Comparison of ENCODE assay signal across 17 cellular contexts in genomic region chr9:118038713-118039112, GRCh38.
DNase-seq lines count a peak whose midpoint lies in the region; TF ChIP-seq lines count a peak whose summit lies in the region.
"Had no signal": no experiment of that assay in that cellular context is flagged by ENCODE, and none has a peak within 500 bp of the region (broad histone marks: within the 10 kb centered on the region; RNA-seq: fewer than 3 reads in every experiment).

No MANE protein-coding gene starts in this region.

- no peak for TF ChIP-seq EP300 in esophagus muscularis mucosa (IDR thresholded peaks at IDR 0.05)

- no peak for TF ChIP-seq POLR2A in esophagus muscularis mucosa (IDR thresholded peaks at IDR 0.05; ENCODE audit: low read depth)

- H3K36me3 Mint-ChIP-seq in T-helper 2 cell treated with Interferon-gamma antibody and Interleukin-4, amounts not matched to agents 5 μg/mL and 100 μg/mL, for 36 hours (ENCODE audit: low read depth) = no peaks in the 10 kb centered on the region

- H3K27ac ChIP-seq in esophagus muscularis mucosa (replicated peaks in 1 of 4) = no peak overlapping the region
- H3K27ac ChIP-seq: C4-2B, GM23248, SJSA1 had no signal

- H3K36me3 ChIP-seq in esophagus muscularis mucosa = no peaks in the 10 kb centered on the region
- H3K36me3 ChIP-seq: SJSA1 had no signal

- H3K4me1 Mint-ChIP-seq in T-helper 2 cell treated with Interferon-gamma antibody and Interleukin-4, amounts not matched to agents 5 μg/mL and 100 μg/mL, for 36 hours (ENCODE audit: low read depth) = no peaks in the 10 kb centered on the region
- H3K4me1 Mint-ChIP-seq: T-helper 17 cell had no signal

- DNase-seq in DMS53 (lab: John Stamatoyannopoulos, UW) (peak; percentile 43), DMS53 treated with DMSO at 0.1 percent for 48 hours (lab: John Stamatoyannopoulos, UW; ENCODE audit: unreplicated experiment) (peak; percentile 3), NCI-H82 treated with DMSO at 0.1 percent for 48 hours (lab: John Stamatoyannopoulos, UW; ENCODE audit: unreplicated experiment) (peak; percentile 62), epithelial cell of proximal tubule (ENCODE audit: low read depth) (no peak), esophagus muscularis mucosa (ENCODE audit: extremely low spot score) (no peak)
- no peak for DNase-seq in T-helper 2 cell treated with Interferon-gamma antibody and Interleukin-4, amounts not matched to agents 5 μg/mL and 100 μg/mL, for 36 hours (ENCODE audit: low spot score)
- DNase-seq in activated CD8-positive, alpha-beta memory T cell treated with anti-CD3 and anti-CD28 coated beads for 24 hours = no peak
- DNase-seq: AML-193, GM23248, NCI-H1092 treated with DMSO at 0.1 percent for 48 hours, NCI-H146, NCI-H2029 treated with DMSO at 0.1 percent for 48 hours, NCI-H226, NCI-H774, T-helper 17 cell had no signal

- H3K27me3 ChIP-seq in esophagus muscularis mucosa = no peaks in the 10 kb centered on the region
- H3K27me3 ChIP-seq: SJSA1 had no signal

- H3K9me3 ChIP-seq in esophagus muscularis mucosa = peaks cover 0 to 5% (median 0%) of the 10 kb centered on the region in 4 donors
- H3K9me3 ChIP-seq: SJSA1 had no signal

- H3K4me3 Mint-ChIP-seq in T-helper 2 cell treated with Interferon-gamma antibody and Interleukin-4, amounts not matched to agents 5 μg/mL and 100 μg/mL, for 36 hours = no peak overlapping the region
- H3K4me3 Mint-ChIP-seq: T-helper 17 cell had no signal

- H3K9me3 Mint-ChIP-seq in T-helper 2 cell treated with Interferon-gamma antibody and Interleukin-4, amounts not matched to agents 5 μg/mL and 100 μg/mL, for 36 hours = no peaks in the 10 kb centered on the region

- H3K27me3 Mint-ChIP-seq in T-helper 2 cell treated with Interferon-gamma antibody and Interleukin-4, amounts not matched to agents 5 μg/mL and 100 μg/mL, for 36 hours (ENCODE audit: low read depth) = no peaks in the 10 kb centered on the region

- no peaks in the 10 kb centered on the region for H3K4me1 ChIP-seq in esophagus muscularis mucosa
- H3K4me1 ChIP-seq: SJSA1 had no signal

- TF ChIP-seq CTCF in epithelial cell of proximal tubule (conservative IDR thresholded peaks at IDR 0.05; ENCODE audit: low read depth, low read length) (peak; percentile 12), esophagus muscularis mucosa (IDR thresholded peaks at IDR 0.05) (no peak)

- H3K4me3 ChIP-seq in epithelial cell of proximal tubule (ENCODE audit: low read depth, low read length) = no peak overlapping the region
- no peak overlapping the region for H3K4me3 ChIP-seq in esophagus muscularis mucosa
- H3K4me3 ChIP-seq: GM23248, SJSA1 had no signal

- intact Hi-C loops in esophagus muscularis mucosa (cut with DNase I) = no loop called here

- 67% methylated on average over 2 of the region's 2 CpGs for WGBS in esophagus muscularis mucosa

- no peak overlapping the region for H3K27ac Mint-ChIP-seq in T-helper 2 cell treated with Interferon-gamma antibody and Interleukin-4, amounts not matched to agents 5 μg/mL and 100 μg/mL, for 36 hours
- H3K27ac Mint-ChIP-seq: T-helper 17 cell had no signal

Comparison
In these comparisons a context has a peak if more than half of its experiments do, and no peak if none do; other contexts are left out.
1. DNase-seq: peak in DMS53 (single experiment), DMS53 treated with DMSO at 0.1 percent for 48 hours (single experiment) and NCI-H82 treated with DMSO at 0.1 percent for 48 hours (single experiment); none in epithelial cell of proximal tubule (single experiment), T-helper 2 cell treated with Interferon-gamma antibody and Interleukin-4, amounts not matched to agents 5 μg/mL and 100 μg/mL, for 36 hours (single experiment), activated CD8-positive, alpha-beta memory T cell treated with anti-CD3 and anti-CD28 coated beads for 24 hours (single experiment) and esophagus muscularis mucosa (single experiment).